Comparison of ENCODE assay signal across 14 cellular contexts in genomic region chr1:199029855-199030254, GRCh38.
A peak's percentile ranks its signal among the peaks of the same experiment; 100 is the strongest.
DNase-seq lines count a peak whose midpoint lies in the region; ATAC-seq and TF ChIP-seq lines count a peak whose summit lies in the region.
"Had no signal": no experiment of that assay in that cellular context is flagged by ENCODE, and none has a peak within 500 bp of the region (broad histone marks: within the 10 kb centered on the region; RNA-seq: fewer than 3 reads in every experiment).

No MANE protein-coding gene starts in this region.

- no peak overlapping the region for H3K27ac Mint-ChIP-seq in activated T-cell treated with anti-CD3 and anti-CD28 coated beads, Interleukin-2, amount 50 U/mL, for 72 hours
- peak overlapping the region; percentile 46 for H3K27ac Mint-ChIP-seq in T-helper 2 cell treated with Interferon-gamma antibody and Interleukin-4, amounts not matched to agents 5 μg/mL and 100 μg/mL, for 36 hours

- WGBS in thymus, result 34% methylated on average over 2 of the region's 2 CpGs

- H3K27me3 Mint-ChIP-seq in activated T-cell treated with anti-CD3 and anti-CD28 coated beads, Interleukin-2, amount 50 U/mL, for 72 hours (ENCODE audit: low read depth), result no peaks in the 10 kb centered on the region
- no peaks in the 10 kb centered on the region for H3K27me3 Mint-ChIP-seq in T-helper 2 cell treated with Interferon-gamma antibody and Interleukin-4, amounts not matched to agents 5 μg/mL and 100 μg/mL, for 36 hours (ENCODE audit: low read depth)

- DNase-seq in activated T-cell treated with anti-CD3 and anti-CD28 coated beads, Interleukin-2, amount 50 U/mL, for 72 hours, result no peak
- no peak for DNase-seq in activated T-cell treated with anti-CD3 and anti-CD28 coated beads, Interleukin-2, amount 50 U/mL, for 1 hour
- DNase-seq in T-helper 2 cell treated with Interferon-gamma antibody and Interleukin-4, amounts not matched to agents 5 μg/mL and 100 μg/mL, for 36 hours (ENCODE audit: low spot score), result peak; percentile 26
- DNase-seq in fibroblast of mammary gland (ENCODE audit: low read depth) (peak; percentile 30), cerebellar cortex (ENCODE audit: low spot score) (no peak), T1000 (lab: John Stamatoyannopoulos, UW) (no peak), NCI-H774 (lab: John Stamatoyannopoulos, UW) (no peak)
- DNase-seq: cerebellar nuclear complex, Kasumi-1, midbrain, NCI-H2081 treated with DMSO at 0.1 percent for 48 hours, trophoblast cell had no signal

- H3K27ac ChIP-seq in thymus (ENCODE audit: low read depth), result peak overlapping the region; percentile 50

- peaks cover 0 to 2% of the 10 kb centered on the region in 2 donors for H3K36me3 Mint-ChIP-seq in activated T-cell treated with anti-CD3 and anti-CD28 coated beads, Interleukin-2, amount 50 U/mL, for 72 hours (ENCODE audit: insufficient read depth in 2 of 2)
- H3K36me3 Mint-ChIP-seq in T-helper 2 cell treated with Interferon-gamma antibody and Interleukin-4, amounts not matched to agents 5 μg/mL and 100 μg/mL, for 36 hours (ENCODE audit: low read depth), result peaks cover 25% of the 10 kb centered on the region

- no peak overlapping the region for H3K4me3 Mint-ChIP-seq in activated T-cell treated with anti-CD3 and anti-CD28 coated beads, Interleukin-2, amount 50 U/mL, for 72 hours
- H3K4me3 Mint-ChIP-seq in T-helper 2 cell treated with Interferon-gamma antibody and Interleukin-4, amounts not matched to agents 5 μg/mL and 100 μg/mL, for 36 hours, result peak overlapping the region; percentile 31

- H3K4me3 ChIP-seq in fibroblast of mammary gland (ENCODE audit: control insufficient read depth, low read depth, low read length) (no peak overlapping the region), thymus (ENCODE audit: low read length) (no peak overlapping the region)

- peaks cover 30% of the 10 kb centered on the region for H3K4me1 Mint-ChIP-seq in activated T-cell treated with anti-CD3 and anti-CD28 coated beads, Interleukin-2, amount 50 U/mL, for 72 hours (ENCODE audit: low read depth)
- peaks cover 50% of the 10 kb centered on the region for H3K4me1 Mint-ChIP-seq in T-helper 2 cell treated with Interferon-gamma antibody and Interleukin-4, amounts not matched to agents 5 μg/mL and 100 μg/mL, for 36 hours (ENCODE audit: low read depth)

- peaks cover 17% of the 10 kb centered on the region for H3K4me1 ChIP-seq in thymus (ENCODE audit: control insufficient read depth, insufficient read depth, low read length)

- H3K27me3 ChIP-seq in thymus (ENCODE audit: control insufficient read depth, insufficient read depth), result no peaks in the 10 kb centered on the region

- no peak for TF ChIP-seq CTCF in fibroblast of mammary gland (conservative IDR thresholded peaks at IDR 0.05; ENCODE audit: control insufficient read depth, insufficient read depth, low read depth, low read length)

- peak; percentile 81 to 82 for ATAC-seq in activated T-cell treated with anti-CD3 and anti-CD28 coated beads, Interleukin-2, amount 50 U/mL, for 72 hours (replicated peaks in 1 of 2)
- ATAC-seq: activated CD4-positive, CD25-positive, alpha-beta regulatory T cell treated with anti-CD3 and anti-CD28 coated beads, Interleukin-2, amount 50 U/mL, for 24 hours had no signal

- no peaks in the 10 kb centered on the region for H3K36me3 ChIP-seq in thymus (ENCODE audit: control insufficient read depth, insufficient read depth)

- H3K9me3 ChIP-seq in thymus (ENCODE audit: control insufficient read depth), result no peaks in the 10 kb centered on the region

- no peaks in the 10 kb centered on the region for H3K9me3 Mint-ChIP-seq in activated T-cell treated with anti-CD3 and anti-CD28 coated beads, Interleukin-2, amount 50 U/mL, for 72 hours
- peaks cover 28% of the 10 kb centered on the region for H3K9me3 Mint-ChIP-seq in T-helper 2 cell treated with Interferon-gamma antibody and Interleukin-4, amounts not matched to agents 5 μg/mL and 100 μg/mL, for 36 hours

Comparison
In these comparisons a context has a peak if more than half of its experiments do, and no peak if none do; other contexts are left out.
1. DNase-seq: peak in T-helper 2 cell treated with Interferon-gamma antibody and Interleukin-4, amounts not matched to agents 5 μg/mL and 100 μg/mL, for 36 hours (single experiment) and fibroblast of mammary gland (single experiment); none in activated T-cell treated with anti-CD3 and anti-CD28 coated beads, Interleukin-2, amount 50 U/mL, for 72 hours (0 of 2), activated T-cell treated with anti-CD3 and anti-CD28 coated beads, Interleukin-2, amount 50 U/mL, for 1 hour (single experiment), cerebellar cortex (single experiment), T1000 (single experiment) and NCI-H774 (single experiment).